ENCODE assay signal across 22 cellular contexts in the genomic region with DNA sequence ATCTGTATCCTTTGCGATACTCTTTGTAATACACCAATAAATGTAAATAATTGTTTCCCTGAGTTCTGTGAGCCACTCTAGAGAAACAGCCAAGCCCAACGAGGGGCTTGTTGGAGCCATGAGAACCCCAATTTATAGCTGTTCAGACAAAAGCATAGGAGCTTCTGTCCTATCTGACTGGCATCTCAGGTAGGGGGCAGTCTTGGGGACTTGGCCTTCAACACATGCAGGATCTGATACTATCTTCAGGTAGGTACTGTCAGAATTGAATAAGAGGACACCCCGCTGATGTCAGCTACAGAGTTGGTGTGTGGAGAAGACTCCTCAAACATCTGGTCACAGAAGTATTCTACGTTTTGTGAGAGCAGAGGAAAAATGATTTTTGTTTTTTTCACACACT.
"Had no signal": no experiment of that assay in that cellular context is flagged by ENCODE, and none has a peak within 500 bp of the region (broad histone marks: within the 10 kb centered on the region; RNA-seq: fewer than 3 reads in every experiment).

No MANE protein-coding gene starts in this region.

- H3K4me3 Mint-ChIP-seq: naive B cell, nephron had no signal

- ATAC-seq: foreskin keratinocyte, heart left ventricle, left lung, pancreas, right cardiac atrium had no signal

- H3K36me3 ChIP-seq: colonic mucosa, left lung, pancreas, upper lobe of left lung, uterus had no signal

- H3K27ac Mint-ChIP-seq: naive B cell, nephron, progenitor cell of endocrine pancreas had no signal

- H3K9me3 Mint-ChIP-seq: naive B cell, nephron had no signal

- H3K4me1 ChIP-seq: colonic mucosa, foreskin keratinocyte, heart left ventricle, left lung, pancreas, suprapubic skin, tibial artery, upper lobe of left lung, uterus had no signal

- H3K27ac ChIP-seq: colonic mucosa, foreskin keratinocyte, heart left ventricle, left lung, pancreas, suprapubic skin, tibial artery, upper lobe of left lung, uterus had no signal

- H3K4me3 ChIP-seq: colonic mucosa, heart left ventricle, left lung, lung, pancreas, suprapubic skin, tibial artery, upper lobe of left lung, uterus had no signal

- H3K4me1 Mint-ChIP-seq: naive B cell, nephron had no signal

- H3K27me3 ChIP-seq: colonic mucosa, foreskin keratinocyte, heart left ventricle, left lung, pancreas, suprapubic skin, tibial artery, upper lobe of left lung, uterus had no signal

- H3K27me3 Mint-ChIP-seq: naive B cell, progenitor cell of endocrine pancreas had no signal

- DNase-seq: colonic mucosa; dermis blood vessel endothelial cell; foreskin keratinocyte; heart left ventricle; hippocampal formation; islet precursor cell; left lung; mesenchymal stem cell; naive B cell; occipital lobe; pancreas; right cardiac atrium; small intestine; stimulated activated CD4-positive, alpha-beta T cell treated with anti-CD3 and anti-CD28 coated beads, Interleukin-2, amount 100 ng/mL, for 48 hours; stimulated activated naive CD4-positive, alpha-beta T cell treated with Interleukin-2 at 50 U/mL for 16 hours; tibial artery; upper lobe of left lung; uterus had no signal

- H3K9me3 ChIP-seq: colonic mucosa, heart left ventricle, left lung, pancreas, suprapubic skin, tibial artery, upper lobe of left lung, uterus had no signal
